In the genomic region with DNA sequence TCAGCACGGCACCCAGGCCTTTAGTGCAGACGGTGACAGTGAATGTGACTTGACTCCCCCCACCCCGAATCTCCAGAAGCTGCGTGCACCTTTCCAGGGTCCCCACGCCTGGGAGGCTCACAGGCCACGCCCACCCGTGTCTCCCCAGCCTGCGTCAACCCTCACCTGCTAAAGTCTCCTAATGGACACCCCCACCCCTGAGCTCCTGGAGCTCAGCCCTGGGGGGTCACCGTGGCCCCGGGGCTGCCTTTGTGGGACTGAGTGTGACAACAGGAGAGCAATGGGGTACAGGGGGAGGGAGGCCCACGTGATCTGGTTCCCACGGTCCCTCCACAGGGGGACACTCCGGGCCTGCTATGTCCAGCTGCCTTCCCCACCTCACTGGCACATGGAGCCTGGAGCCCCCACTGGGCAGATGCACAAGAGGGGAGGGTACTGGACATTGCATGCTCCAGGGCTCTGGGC, we compare ENCODE assay signal across 9 cellular contexts. TPM values are rescaled to one million over a fixed set of nuclear protein-coding genes. Genes with fewer than 3 reads are reported as not detected.
DNase-seq lines count a peak whose midpoint lies in the region; ATAC-seq and TF ChIP-seq lines count a peak whose summit lies in the region.
"Had no signal": no experiment of that assay in that cellular context is flagged by ENCODE, and none has a peak within 500 bp of the region (broad histone marks: within the 10 kb centered on the region; RNA-seq: fewer than 3 reads in every experiment).

No MANE protein-coding gene starts in this region.

- H3K9me3 Mint-ChIP-seq in T-helper 1 cell treated with Interleukin-12 subunit alpha and Interleukin-12 subunit beta and Interleukin-4 antibody, amounts not matched to agents 30 μg/mL and 1 μg/mL, for 36 hours: no peaks in the 10 kb centered on the region

- ATAC-seq in esophagus mucosa: peak; percentile 3

- H3K36me3 Mint-ChIP-seq in T-helper 1 cell treated with Interleukin-12 subunit alpha and Interleukin-12 subunit beta and Interleukin-4 antibody, amounts not matched to agents 30 μg/mL and 1 μg/mL, for 36 hours (ENCODE audit: low read depth): no peaks in the 10 kb centered on the region

- H3K36me3 ChIP-seq in SK-N-MC (ENCODE audit: insufficient read depth, low read length) (no peaks in the 10 kb centered on the region), spleen (no peaks in the 10 kb centered on the region)

- no peaks in the 10 kb centered on the region for H3K27me3 Mint-ChIP-seq in T-helper 1 cell treated with Interleukin-12 subunit alpha and Interleukin-12 subunit beta and Interleukin-4 antibody, amounts not matched to agents 30 μg/mL and 1 μg/mL, for 36 hours (ENCODE audit: low read depth)

- intact Hi-C loops in spleen (cut with DNase I; ENCODE audit: low total_unique reads): loop anchor here (10.0 kb wide), 1 partner anchor 61 kb away; no protein-coding TSS in a partner anchor

- H3K9me3 ChIP-seq in SK-N-MC (ENCODE audit: low read depth, low read length) (no peaks in the 10 kb centered on the region), spleen (no peaks in the 10 kb centered on the region)

- peak overlapping the region; percentile 45 for H3K27ac Mint-ChIP-seq in T-helper 1 cell treated with Interleukin-12 subunit alpha and Interleukin-12 subunit beta and Interleukin-4 antibody, amounts not matched to agents 30 μg/mL and 1 μg/mL, for 36 hours

- H3K4me1 Mint-ChIP-seq in T-helper 1 cell treated with Interleukin-12 subunit alpha and Interleukin-12 subunit beta and Interleukin-4 antibody, amounts not matched to agents 30 μg/mL and 1 μg/mL, for 36 hours (ENCODE audit: low read depth): peaks cover 18% of the 10 kb centered on the region

- WGBS in spleen, 5 donors: 82 to 90% (median 87%) methylated on average over 9 to 13 of the region's 13 CpGs

- H3K27me3 ChIP-seq in spleen (replicated peaks in 1 of 7): no peaks in the 10 kb centered on the region

- H3K4me3 ChIP-seq in SK-N-MC (no peak overlapping the region), spleen (peak overlapping the region in 5 of 8 donors; percentile 14 to 68 (median 38))

- TF ChIP-seq POLR2A in spleen (IDR thresholded peaks at IDR 0.05): no peak

- TF ChIP-seq CTCF in spleen (IDR thresholded peaks at IDR 0.05 in 8 of 11, conservative IDR thresholded peaks at IDR 0.05 in 3 of 11): no peak

- DNase-seq in T-helper 1 cell (no peak), SK-N-MC (ENCODE audit: low read depth, low spot score) (no peak), spleen (peak; percentile 76), NCI-H2081 treated with DMSO at 0.1 percent for 48 hours (lab: John Stamatoyannopoulos, UW) (no peak), NCI-H2227 treated with DMSO at 0.1 percent for 48 hours (lab: John Stamatoyannopoulos, UW) (no peak), islet precursor cell (no peak)
- DNase-seq: 8988T had no signal

- H3K4me3 Mint-ChIP-seq in T-helper 1 cell treated with Interleukin-12 subunit alpha and Interleukin-12 subunit beta and Interleukin-4 antibody, amounts not matched to agents 30 μg/mL and 1 μg/mL, for 36 hours: peak overlapping the region; percentile 14

- H3K9ac ChIP-seq in SK-N-MC (ENCODE audit: insufficient read length): no peak overlapping the region

- H3K27ac ChIP-seq in SK-N-MC (peak overlapping the region; percentile 63), spleen (peak overlapping the region; percentile 76 to 90 (median 83))

- H3K4me1 ChIP-seq in spleen: peaks cover 15 to 54% (median 37%) of the 10 kb centered on the region in 6 donors

RNA-seq across cellular contexts. Expression of a gene that starts 7.4 kb away (rescaled TPM):
- total RNA-seq in esophagus mucosa: 352 TPM
- total RNA-seq in spleen: 10 to 100 TPM; 20.6 to 45.2 (median 22.3) TPM
- polyA plus RNA-seq in spleen: 10 to 100 TPM in 1 of 3 donors, 1 to 10 TPM in 2; 9.3 to 14.7 (median 9.3) TPM

RNA-seq across cellular contexts. Expression of a gene that starts 39.8 kb away (rescaled TPM):
- total RNA-seq in esophagus mucosa (78.4 TPM), spleen (100 to 1,000 TPM in 3 of 7 donors, 10 to 100 TPM in 4; 76.4 to 114 (median 87.9) TPM)
- 100 to 1,000 TPM; 130 to 174 (median 173) TPM for polyA plus RNA-seq in spleen

RNA-seq across cellular contexts. Expression of a gene that starts 53.8 kb away (rescaled TPM):
- total RNA-seq in esophagus mucosa: 59.3 TPM
- total RNA-seq in spleen: 10 to 100 TPM; 61.5 to 77.2 (median 66.5) TPM
- 100 to 1,000 TPM in 1 of 3 donors, 10 to 100 TPM in 2; 69.5 to 109 (median 95.4) TPM for polyA plus RNA-seq in spleen

RNA-seq across cellular contexts. Expression of a gene that starts 53.8 kb away (rescaled TPM):
- total RNA-seq in esophagus mucosa: 21.6 TPM
- 10 to 100 TPM; 21.4 to 36.3 (median 26.0) TPM for total RNA-seq in spleen
- polyA plus RNA-seq in spleen: 10 to 100 TPM; 24.5 to 42.3 (median 41.5) TPM
